In genomic region chr5:5619546-5619945, GRCh38 we compare ENCODE assay signal across 17 cellular contexts.
DNase-seq lines count a peak whose midpoint lies in the region; ATAC-seq and TF ChIP-seq lines count a peak whose summit lies in the region.
"Had no signal": no experiment of that assay in that cellular context is flagged by ENCODE, and none has a peak within 500 bp of the region (broad histone marks: within the 10 kb centered on the region; RNA-seq: fewer than 3 reads in every experiment).

No MANE protein-coding gene starts in this region.

- in situ Hi-C loops in GM23248 (cut with MboI), result no loop called here

- H3K27ac ChIP-seq in right atrium auricular region (no peak overlapping the region), GM23338 (ENCODE audit: low read depth) (no peak overlapping the region), testis (no peak overlapping the region), Peyer's patch (no peak overlapping the region), GM23248 (no peak overlapping the region)
- H3K27ac ChIP-seq: BLaER1 had no signal

- WGBS in testis, 2 donors, result 58 to 65% methylated on average over 3 of the region's 3 CpGs
- WGBS in GM23248 (ENCODE audit: low coverage in 1 of 2, low lambda C conversion rate in 2 of 2, missing lambda C conversion rate in 2 of 2), 2 experiments, result 11 to 12% methylated on average over 3 of the region's 3 CpGs

- H3K27ac Mint-ChIP-seq in GM23338, result no peak overlapping the region
- H3K27ac Mint-ChIP-seq: CD14-positive monocyte; CD4-positive, alpha-beta memory T cell; H9 had no signal

- H3K79me2 ChIP-seq in GM23338 (replicated peaks; ENCODE audit: insufficient read depth) (no peaks in the 10 kb centered on the region), GM23248 (ENCODE audit: insufficient read depth) (no peaks in the 10 kb centered on the region)

- DNase-seq in Right ventricle myocardium inferior (ENCODE audit: missing footprints), result no peak
- DNase-seq in right atrium auricular region (ENCODE audit: low spot score), result no peak
- DNase-seq in GM23338 (ENCODE audit: low spot score), result no peak
- DNase-seq in NCI-H524 treated with DMSO at 0.1 percent for 48 hours (lab: John Stamatoyannopoulos, UW), result peak; percentile 95
- peak; percentile 87 for DNase-seq in testis
- no peak for DNase-seq in Peyer's patch
- DNase-seq in GM23248, result no peak
- DNase-seq: 8988T; CD4-positive, alpha-beta memory T cell; DMS53; DND-41; EL; H9 had no signal

- no peaks in the 10 kb centered on the region for H3K4me1 Mint-ChIP-seq in GM23338
- H3K4me1 Mint-ChIP-seq: CD14-positive monocyte had no signal

- H4K20me1 ChIP-seq in GM23338 (replicated peaks; ENCODE audit: insufficient read depth) (no peaks in the 10 kb centered on the region), GM23248 (ENCODE audit: insufficient read depth) (no peaks in the 10 kb centered on the region)
- H4K20me1 ChIP-seq: BLaER1 had no signal

- H3K9me2 ChIP-seq in GM23338 (ENCODE audit: insufficient read depth) (no peaks in the 10 kb centered on the region), GM23248 (ENCODE audit: insufficient read depth) (no peaks in the 10 kb centered on the region)

- no peak overlapping the region for H3K9ac ChIP-seq in GM23248
- H3K9ac ChIP-seq: BLaER1 had no signal

- no peak overlapping the region for H3K4me2 ChIP-seq in GM23338
- H3K4me2 ChIP-seq in GM23248 (ENCODE audit: unreplicated experiment), result no peak overlapping the region
- H3K4me2 ChIP-seq: BLaER1 had no signal

- peaks cover 33% of the 10 kb centered on the region for H3K9me3 Mint-ChIP-seq in GM23338

- H3K27me3 Mint-ChIP-seq in GM23338 (ENCODE audit: insufficient read depth, low read depth, poor library complexity), result peaks cover 2% of the 10 kb centered on the region

- no peaks in the 10 kb centered on the region for H3F3A ChIP-seq in GM23338 (replicated peaks; ENCODE audit: low read depth)
- no peaks in the 10 kb centered on the region for H3F3A ChIP-seq in GM23248 (ENCODE audit: insufficient read depth)

- TF ChIP-seq CTCF in right atrium auricular region (IDR thresholded peaks at IDR 0.05), result no peak
- no peak for TF ChIP-seq CTCF in GM23338 (conservative IDR thresholded peaks at IDR 0.05; ENCODE audit: low read depth in 2 of 2)
- no peak for TF ChIP-seq CTCF in testis (IDR thresholded peaks at IDR 0.05)
- TF ChIP-seq CTCF in Peyer's patch (IDR thresholded peaks at IDR 0.05), result no peak

- H3K9me3 ChIP-seq in right atrium auricular region (peaks cover 0 to 9% of the 10 kb centered on the region in 2 donors), testis (no peaks in the 10 kb centered on the region), Peyer's patch (no peaks in the 10 kb centered on the region), GM23248 (ENCODE audit: low read depth) (no peaks in the 10 kb centered on the region)

- H3K4me1 ChIP-seq in right atrium auricular region (no peaks in the 10 kb centered on the region), GM23338 (ENCODE audit: insufficient read depth) (no peaks in the 10 kb centered on the region), testis (no peaks in the 10 kb centered on the region), Peyer's patch (peaks cover 0 to 6% (median 0%) of the 10 kb centered on the region in 4 donors), GM23248 (ENCODE audit: insufficient read depth) (no peaks in the 10 kb centered on the region)
- H3K4me1 ChIP-seq: BLaER1 had no signal

- H3K4me3 Mint-ChIP-seq in GM23338, result no peak overlapping the region
- H3K4me3 Mint-ChIP-seq: CD14-positive monocyte; CD4-positive, alpha-beta memory T cell; H9; IgD-negative memory B cell had no signal

- intact Hi-C loops in Right ventricle myocardium inferior (cut with DNase I) (no loop called here), testis (cut with DNase I; ENCODE audit: low total_unique reads) (no loop called here)

- H3K36me3 ChIP-seq in right atrium auricular region (no peaks in the 10 kb centered on the region), GM23338 (ENCODE audit: insufficient read depth) (no peaks in the 10 kb centered on the region), testis (ENCODE audit: low read depth, missing control alignments) (no peaks in the 10 kb centered on the region), Peyer's patch (no peaks in the 10 kb centered on the region), GM23248 (ENCODE audit: low read depth) (no peaks in the 10 kb centered on the region)
- H3K36me3 ChIP-seq: BLaER1 had no signal

- H3K27me3 ChIP-seq in right atrium auricular region, result no peaks in the 10 kb centered on the region
- H3K27me3 ChIP-seq in GM23338 (ENCODE audit: insufficient read depth), result no peaks in the 10 kb centered on the region
- H3K27me3 ChIP-seq in testis, result no peaks in the 10 kb centered on the region
- H3K27me3 ChIP-seq in Peyer's patch, result no peaks in the 10 kb centered on the region
- H3K27me3 ChIP-seq in GM23248 (replicated peaks; ENCODE audit: insufficient read depth), result no peaks in the 10 kb centered on the region
- H3K27me3 ChIP-seq: BLaER1 had no signal

- peaks cover 17% of the 10 kb centered on the region; the same call in 2 of the 3 replicates for H3K36me3 Mint-ChIP-seq in GM23338 (ENCODE audit: low read depth)
- H3K36me3 Mint-ChIP-seq: CD14-positive monocyte; CD4-positive, alpha-beta memory T cell had no signal

- H3K4me3 ChIP-seq in right atrium auricular region, result no peak overlapping the region
- no peak overlapping the region for H3K4me3 ChIP-seq in GM23338
- H3K4me3 ChIP-seq in testis, result no peak overlapping the region
- H3K4me3 ChIP-seq in Peyer's patch, result no peak overlapping the region
- H3K4me3 ChIP-seq in GM23248, result no peak overlapping the region
- H3K4me3 ChIP-seq: BLaER1 had no signal

- H2AFZ ChIP-seq in GM23338 (0 out of 2 replicates have a peak overlapping the region, but pooled peaks have one; percentile 43), GM23248 (no peak overlapping the region)

- ATAC-seq in Right ventricle myocardium inferior (peak; percentile 48), GM23338 (no peak)
- ATAC-seq: HepG2 had no signal

- TF ChIP-seq POLR2A in testis (IDR thresholded peaks at IDR 0.05) (no peak), Peyer's patch (IDR thresholded peaks at IDR 0.05) (no peak)

TF ChIP-seq in GM23338, 12 proteins besides CTCF, POLR2A, EP300 and RAD21:
- no peak for TF ChIP-seq EZH2 (IDR thresholded peaks at IDR 0.05; ENCODE audit: low read depth, unreplicated experiment)

Comparison
In these comparisons a context has a peak if more than half of its experiments do, and no peak if none do; other contexts are left out.
1. DNase-seq: peak in NCI-H524 treated with DMSO at 0.1 percent for 48 hours (single experiment) and testis (single experiment); none in Right ventricle myocardium inferior (single experiment), right atrium auricular region (single experiment), GM23338 (single experiment), Peyer's patch (0 of 3) and GM23248 (single experiment).